In genomic region chr14:73757876-73758391, GRCh38 we compare ENCODE assay signal across 9 cellular contexts. TPM values are rescaled to one million over a fixed set of nuclear protein-coding genes. Genes with fewer than 3 reads are reported as not detected.
A peak's percentile ranks its signal among the peaks of the same experiment; 100 is the strongest.
DNase-seq lines count a peak whose midpoint lies in the region; ATAC-seq and TF ChIP-seq lines count a peak whose summit lies in the region.
"Had no signal": no experiment of that assay in that cellular context is flagged by ENCODE, and none has a peak within 500 bp of the region (broad histone marks: within the 10 kb centered on the region; RNA-seq: fewer than 3 reads in every experiment).

No MANE protein-coding gene starts in this region.

- intact Hi-C loops in mucosa of descending colon (cut with DNase I, micrococcal nuclease), result no loop called here

- H3K4me3 ChIP-seq in brain microvascular endothelial cell (ENCODE audit: low read depth, low read length) (peak overlapping the region; percentile 82), mucosa of descending colon (no peak overlapping the region)

- ATAC-seq in stimulated activated naive CD8-positive, alpha-beta T cell treated with anti-CD3 and anti-CD28 coated beads, Interleukin-15, Interleukin-2, amounts not matched to agents 100 U/mL and 50 U/mL, for 24 hours, result no peak
- ATAC-seq in mucosa of descending colon (no peak), GM18867 (IDR thresholded peaks at IDR 0.05; ENCODE audit: unreplicated experiment) (no peak), GM19351 (IDR thresholded peaks at IDR 0.05; ENCODE audit: unreplicated experiment) (no peak), HG03108 (IDR thresholded peaks at IDR 0.05; ENCODE audit: unreplicated experiment) (no peak), HG02981 (IDR thresholded peaks at IDR 0.05; ENCODE audit: unreplicated experiment) (no peak)

- H3K4me1 Mint-ChIP-seq in stimulated activated naive CD8-positive, alpha-beta T cell treated with anti-CD3 and anti-CD28 coated beads, Interleukin-15, Interleukin-2, amounts not matched to agents 100 ng/mL and 50 ng/mL, for 24 hours (ENCODE audit: low read depth), result peaks cover 85% of the 10 kb centered on the region

- peak overlapping the region; percentile 92 for H3K27ac ChIP-seq in brain microvascular endothelial cell

- H3K4me3 Mint-ChIP-seq in stimulated activated naive CD8-positive, alpha-beta T cell treated with anti-CD3 and anti-CD28 coated beads, Interleukin-15, Interleukin-2, amounts not matched to agents 100 ng/mL and 50 ng/mL, for 24 hours, result peak overlapping the region; percentile 94

- no peaks in the 10 kb centered on the region for H3K9me3 ChIP-seq in mucosa of descending colon

- TF ChIP-seq CTCF in brain microvascular endothelial cell (IDR thresholded peaks at IDR 0.05; ENCODE audit: low read depth, low read length, missing control alignments) (no peak), mucosa of descending colon (IDR thresholded peaks at IDR 0.05) (no peak)

- H3K4me1 ChIP-seq in mucosa of descending colon (ENCODE audit: low read depth), result peaks cover 75% of the 10 kb centered on the region

- H3K27ac Mint-ChIP-seq in stimulated activated naive CD8-positive, alpha-beta T cell treated with anti-CD3 and anti-CD28 coated beads, Interleukin-15, Interleukin-2, amounts not matched to agents 100 ng/mL and 50 ng/mL, for 24 hours, result peak overlapping the region; percentile 95

- H3K27me3 Mint-ChIP-seq in stimulated activated naive CD8-positive, alpha-beta T cell treated with anti-CD3 and anti-CD28 coated beads, Interleukin-15, Interleukin-2, amounts not matched to agents 100 ng/mL and 50 ng/mL, for 24 hours, result no peaks in the 10 kb centered on the region

- H3K9me3 Mint-ChIP-seq in stimulated activated naive CD8-positive, alpha-beta T cell treated with anti-CD3 and anti-CD28 coated beads, Interleukin-15, Interleukin-2, amounts not matched to agents 100 ng/mL and 50 ng/mL, for 24 hours, result no peaks in the 10 kb centered on the region

- DNase-seq in stimulated activated naive CD8-positive, alpha-beta T cell treated with anti-CD3 and anti-CD28 coated beads, Interleukin-15, Interleukin-2, amounts not matched to agents 100 U/mL and 50 U/mL, for 24 hours, result no peak
- no peak for DNase-seq in brain microvascular endothelial cell
- peak; percentile 34 to 68 (median 53) for DNase-seq in mucosa of descending colon
- DNase-seq: NCI-H1417 treated with DMSO at 0.1 percent for 48 hours had no signal

- H3K36me3 ChIP-seq in brain microvascular endothelial cell (replicated peaks), result no peaks in the 10 kb centered on the region
- no peaks in the 10 kb centered on the region for H3K36me3 ChIP-seq in mucosa of descending colon (ENCODE audit: low read depth)

- H3K36me3 Mint-ChIP-seq in stimulated activated naive CD8-positive, alpha-beta T cell treated with anti-CD3 and anti-CD28 coated beads, Interleukin-15, Interleukin-2, amounts not matched to agents 100 ng/mL and 50 ng/mL, for 24 hours (ENCODE audit: low read depth), result peaks cover 22% of the 10 kb centered on the region

- no peaks in the 10 kb centered on the region for H3K27me3 ChIP-seq in brain microvascular endothelial cell (replicated peaks)

- in situ Hi-C loops in brain microvascular endothelial cell (cut with HindIII; ENCODE audit: low pct_ligation_motif_present, low sequenced_read_pairs), result no loop called here

RNA-seq across cellular contexts. Expression of gene PNMA1, which starts 43.8 kb away (rescaled TPM):
- total RNA-seq in mucosa of descending colon, result 10 to 100 TPM; 11.7 to 70.7 (median 15.5) TPM

Comparison
In these comparisons a context has a peak if more than half of its experiments do, and no peak if none do; other contexts are left out.
1. DNase-seq: peak in mucosa of descending colon (3 of 3); none in stimulated activated naive CD8-positive, alpha-beta T cell treated with anti-CD3 and anti-CD28 coated beads, Interleukin-15, Interleukin-2, amounts not matched to agents 100 U/mL and 50 U/mL, for 24 hours (single experiment) and brain microvascular endothelial cell (single experiment).